In the genomic region with DNA sequence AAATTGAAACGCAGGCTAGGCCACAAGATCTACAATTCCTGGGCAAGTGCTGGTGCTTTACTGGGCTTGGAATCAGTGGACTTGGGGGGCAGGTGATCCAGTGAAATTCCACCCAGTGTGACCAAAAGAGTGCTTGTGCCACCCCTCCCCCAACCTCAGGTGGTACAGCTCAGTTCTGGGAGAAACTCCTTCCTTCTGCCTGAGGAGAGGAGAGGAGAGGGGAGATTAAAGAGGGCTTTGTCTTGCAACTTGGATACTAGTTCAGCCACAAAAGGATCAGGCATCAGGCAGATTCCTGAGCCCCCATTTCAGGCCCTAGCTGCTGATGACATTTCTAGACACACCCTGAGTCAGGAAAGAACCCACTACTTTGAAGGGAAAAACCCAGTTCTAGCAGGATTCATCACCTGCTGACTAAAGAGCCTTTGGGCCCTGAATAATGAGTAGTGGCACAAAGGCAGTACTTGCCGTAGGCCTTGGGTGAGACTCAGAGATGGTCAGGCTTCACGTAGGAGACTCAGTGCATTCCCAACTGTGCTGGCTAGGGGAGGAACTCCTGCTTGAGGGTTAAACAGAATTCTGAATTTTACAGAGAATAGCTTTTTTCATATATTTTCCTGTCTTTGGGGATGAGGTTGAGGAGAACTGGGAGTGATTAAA, we compare ENCODE assay signal across 19 cellular contexts.
A peak's percentile ranks its signal among the peaks of the same experiment; 100 is the strongest.
DNase-seq lines count a peak whose midpoint lies in the region; ATAC-seq and FAIRE-seq lines count a peak whose summit lies in the region.
"Had no signal": no experiment of that assay in that cellular context is flagged by ENCODE, and none has a peak within 500 bp of the region (broad histone marks: within the 10 kb centered on the region; RNA-seq: fewer than 3 reads in every experiment).

No MANE protein-coding gene starts in this region.

- no peak overlapping the region for H3K56ac ChIP-seq in mesendoderm (ENCODE audit: low read length)

- H3K4me1 ChIP-seq in mesendoderm (ENCODE audit: control insufficient read depth, low read depth, low read length) = no peaks in the 10 kb centered on the region
- H3K4me1 ChIP-seq: SJSA1 had no signal

- ATAC-seq in HG03139 (IDR thresholded peaks at IDR 0.05; ENCODE audit: unreplicated experiment) = no peak
- ATAC-seq: HCT116, Right ventricle myocardium inferior had no signal

- H3K23ac ChIP-seq in mesendoderm (ENCODE audit: low read length) = no peak overlapping the region

- H3K27ac ChIP-seq in mesendoderm (ENCODE audit: low read depth, low read length) = no peak overlapping the region
- H3K27ac ChIP-seq: C4-2B, SJSA1 had no signal

- WGBS in mesendoderm (ENCODE audit: extremely low coverage, insufficient coverage, low lambda C conversion rate) = no CpG with 5 or more reads among the region's 3 CpGs

- H2BK15ac ChIP-seq in mesendoderm (replicated peaks; ENCODE audit: low read depth) = no peak overlapping the region

- FAIRE-seq in urothelium cell line (lab: Jason Lieb, UNC) = no peak
- FAIRE-seq: A204.1 had no signal

- no peak overlapping the region for H3K4me3 ChIP-seq in H7 (ENCODE audit: insufficient read depth, low read depth, low read length)
- no peak overlapping the region for H3K4me3 ChIP-seq in mesendoderm (ENCODE audit: low read length)
- H3K4me3 ChIP-seq: SJSA1 had no signal

- H2BK5ac ChIP-seq in mesendoderm (ENCODE audit: low read length) = no peak overlapping the region

- H2AK5ac ChIP-seq in mesendoderm (ENCODE audit: low read length) = no peak overlapping the region

- no peaks in the 10 kb centered on the region for H3K79me2 ChIP-seq in mesendoderm (ENCODE audit: control insufficient read depth, insufficient read depth, low read length)

- no peak overlapping the region for H3K4ac ChIP-seq in mesendoderm (ENCODE audit: low read depth, low read length)

- H3K79me1 ChIP-seq in mesendoderm (ENCODE audit: low read length) = no peaks in the 10 kb centered on the region

- H3K27me3 ChIP-seq in H7 (ENCODE audit: control insufficient read depth, insufficient read depth, low read length) (no peaks in the 10 kb centered on the region), mesendoderm (ENCODE audit: insufficient read depth, low read length, poor library complexity) (no peaks in the 10 kb centered on the region)
- H3K27me3 ChIP-seq: SJSA1 had no signal

- no peak overlapping the region for H3K18ac ChIP-seq in mesendoderm (ENCODE audit: low read length)

- no peak overlapping the region for H4K5ac ChIP-seq in mesendoderm (ENCODE audit: low read length)

- DNase-seq in H7 (peak; percentile 3), ecto neural progenitor cell (ENCODE audit: low spot score) (peak; percentile 54), iPS DF 4.7 (ENCODE audit: extremely low read depth, low spot score) (peak; percentile 14), mesendoderm (peak; percentile 5), urothelium cell line (ENCODE audit: low spot score) (no peak), 8988T (no peak), NCI-H526 treated with DMSO at 0.1 percent for 48 hours (lab: John Stamatoyannopoulos, UW) (no peak)
- DNase-seq: CD8-positive, alpha-beta memory T cell; GF-D8; NCI-H1694; NCI-H2081; NCI-H446; NCI-H526 had no signal

- no peaks in the 10 kb centered on the region for H3K36me3 ChIP-seq in H7 (replicated peaks; ENCODE audit: control insufficient read depth, insufficient read depth, low read length)
- no peaks in the 10 kb centered on the region for H3K36me3 ChIP-seq in mesendoderm (ENCODE audit: control insufficient read depth, insufficient read depth, low read length)
- H3K36me3 ChIP-seq: SJSA1 had no signal

- H4K8ac ChIP-seq in mesendoderm (ENCODE audit: low read depth, low read length) = no peak overlapping the region

- H3K9ac ChIP-seq in mesendoderm (ENCODE audit: low read length) = no peak overlapping the region

- no peak overlapping the region for H3K4me2 ChIP-seq in mesendoderm (ENCODE audit: low read length)

- no peak overlapping the region for H2BK120ac ChIP-seq in mesendoderm (ENCODE audit: low read depth, low read length)

Comparison
In these comparisons a context has a peak if more than half of its experiments do, and no peak if none do; other contexts are left out.
1. DNase-seq: peak in H7 (single experiment), ecto neural progenitor cell (single experiment), iPS DF 4.7 (single experiment) and mesendoderm (single experiment); none in urothelium cell line (single experiment), 8988T (single experiment) and NCI-H526 treated with DMSO at 0.1 percent for 48 hours (single experiment).